In the genomic region with DNA sequence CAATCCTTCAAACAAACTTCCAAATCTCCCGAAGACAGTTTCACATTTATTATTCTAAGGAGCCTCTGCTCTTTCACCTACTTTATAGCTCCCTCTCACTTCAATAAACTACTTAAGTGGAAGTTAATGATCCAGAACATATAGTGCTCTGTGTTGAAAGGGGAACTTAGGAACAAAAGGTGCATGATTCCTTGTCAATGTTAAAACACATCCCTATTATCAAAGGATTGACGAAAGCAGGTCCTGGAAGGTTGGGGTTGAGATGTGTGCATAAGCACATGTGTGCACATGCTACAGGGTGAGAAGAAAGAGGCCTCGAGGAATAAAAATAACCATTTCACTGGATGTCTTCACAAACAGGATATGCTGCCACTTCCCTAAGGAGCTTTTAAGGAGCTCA, we compare ENCODE assay signal across 1 cellular context.
A peak's percentile ranks its signal among the peaks of the same experiment; 100 is the strongest.
TF ChIP-seq lines count a peak whose summit lies in the region.

No MANE protein-coding gene starts in this region.

TF ChIP-seq in HEK293, 187 proteins besides CTCF, POLR2A, EP300 and RAD21 (continued from another document):
- TF ChIP-seq, protein P1, sequence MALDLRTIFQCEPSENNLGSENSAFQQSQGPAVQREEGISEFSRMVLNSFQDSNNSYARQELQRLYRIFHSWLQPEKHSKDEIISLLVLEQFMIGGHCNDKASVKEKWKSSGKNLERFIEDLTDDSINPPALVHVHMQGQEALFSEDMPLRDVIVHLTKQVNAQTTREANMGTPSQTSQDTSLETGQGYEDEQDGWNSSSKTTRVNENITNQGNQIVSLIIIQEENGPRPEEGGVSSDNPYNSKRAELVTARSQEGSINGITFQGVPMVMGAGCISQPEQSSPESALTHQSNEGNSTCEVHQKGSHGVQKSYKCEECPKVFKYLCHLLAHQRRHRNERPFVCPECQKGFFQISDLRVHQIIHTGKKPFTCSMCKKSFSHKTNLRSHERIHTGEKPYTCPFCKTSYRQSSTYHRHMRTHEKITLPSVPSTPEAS (tag by site-specific recombination; IDR thresholded peaks at IDR 0.05), result no peak
- TF ChIP-seq, protein P2, sequence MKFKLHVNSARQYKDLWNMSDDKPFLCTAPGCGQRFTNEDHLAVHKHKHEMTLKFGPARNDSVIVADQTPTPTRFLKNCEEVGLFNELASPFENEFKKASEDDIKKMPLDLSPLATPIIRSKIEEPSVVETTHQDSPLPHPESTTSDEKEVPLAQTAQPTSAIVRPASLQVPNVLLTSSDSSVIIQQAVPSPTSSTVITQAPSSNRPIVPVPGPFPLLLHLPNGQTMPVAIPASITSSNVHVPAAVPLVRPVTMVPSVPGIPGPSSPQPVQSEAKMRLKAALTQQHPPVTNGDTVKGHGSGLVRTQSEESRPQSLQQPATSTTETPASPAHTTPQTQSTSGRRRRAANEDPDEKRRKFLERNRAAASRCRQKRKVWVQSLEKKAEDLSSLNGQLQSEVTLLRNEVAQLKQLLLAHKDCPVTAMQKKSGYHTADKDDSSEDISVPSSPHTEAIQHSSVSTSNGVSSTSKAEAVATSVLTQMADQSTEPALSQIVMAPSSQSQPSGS (tag by site-specific recombination; IDR thresholded peaks at IDR 0.05; ENCODE audit: low read depth), result no peak
- TF ChIP-seq TRIM28 (IDR thresholded peaks at IDR 0.05; ENCODE audit: borderline replicate concordance, low read length) (peak; percentile 76), ZNF658 (tag by site-specific recombination; IDR thresholded peaks at IDR 0.05) (no peak), IKZF3 (tag by site-specific recombination; IDR thresholded peaks at IDR 0.05) (0 out of 2 replicates have a peak, but pooled peaks have one; percentile 19), ZNF473 (tag by site-specific recombination; IDR thresholded peaks at IDR 0.05) (no peak), ZNF175 (tag by site-specific recombination; IDR thresholded peaks at IDR 0.05) (no peak), ZFP37 (tag by site-specific recombination; IDR thresholded peaks at IDR 0.05) (no peak), ZNF561 (tag by site-specific recombination; IDR thresholded peaks at IDR 0.05; ENCODE audit: borderline replicate concordance) (no peak), HOXD13 (CRISPR knock-in tag; IDR thresholded peaks at IDR 0.05; ENCODE audit: borderline replicate concordance) (no peak), SETDB1 (IDR thresholded peaks at IDR 0.05; ENCODE audit: insufficient read length, low read length) (peak; percentile 35), ZBTB17 (tag by site-specific recombination; IDR thresholded peaks at IDR 0.05) (peak; percentile 40; the same call in 1 of the 2 replicates), ZBTB21 (tag by site-specific recombination; IDR thresholded peaks at IDR 0.05) (no peak)
- TF ChIP-seq, protein P3, sequence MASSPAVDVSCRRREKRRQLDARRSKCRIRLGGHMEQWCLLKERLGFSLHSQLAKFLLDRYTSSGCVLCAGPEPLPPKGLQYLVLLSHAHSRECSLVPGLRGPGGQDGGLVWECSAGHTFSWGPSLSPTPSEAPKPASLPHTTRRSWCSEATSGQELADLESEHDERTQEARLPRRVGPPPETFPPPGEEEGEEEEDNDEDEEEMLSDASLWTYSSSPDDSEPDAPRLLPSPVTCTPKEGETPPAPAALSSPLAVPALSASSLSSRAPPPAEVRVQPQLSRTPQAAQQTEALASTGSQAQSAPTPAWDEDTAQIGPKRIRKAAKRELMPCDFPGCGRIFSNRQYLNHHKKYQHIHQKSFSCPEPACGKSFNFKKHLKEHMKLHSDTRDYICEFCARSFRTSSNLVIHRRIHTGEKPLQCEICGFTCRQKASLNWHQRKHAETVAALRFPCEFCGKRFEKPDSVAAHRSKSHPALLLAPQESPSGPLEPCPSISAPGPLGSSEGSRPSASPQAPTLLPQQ (tag by site-specific recombination; IDR thresholded peaks at IDR 0.05), result no peak
- TF ChIP-seq, protein P4, sequence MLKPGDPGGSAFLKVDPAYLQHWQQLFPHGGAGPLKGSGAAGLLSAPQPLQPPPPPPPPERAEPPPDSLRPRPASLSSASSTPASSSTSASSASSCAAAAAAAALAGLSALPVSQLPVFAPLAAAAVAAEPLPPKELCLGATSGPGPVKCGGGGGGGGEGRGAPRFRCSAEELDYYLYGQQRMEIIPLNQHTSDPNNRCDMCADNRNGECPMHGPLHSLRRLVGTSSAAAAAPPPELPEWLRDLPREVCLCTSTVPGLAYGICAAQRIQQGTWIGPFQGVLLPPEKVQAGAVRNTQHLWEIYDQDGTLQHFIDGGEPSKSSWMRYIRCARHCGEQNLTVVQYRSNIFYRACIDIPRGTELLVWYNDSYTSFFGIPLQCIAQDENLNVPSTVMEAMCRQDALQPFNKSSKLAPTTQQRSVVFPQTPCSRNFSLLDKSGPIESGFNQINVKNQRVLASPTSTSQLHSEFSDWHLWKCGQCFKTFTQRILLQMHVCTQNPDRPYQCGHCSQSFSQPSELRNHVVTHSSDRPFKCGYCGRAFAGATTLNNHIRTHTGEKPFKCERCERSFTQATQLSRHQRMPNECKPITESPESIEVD (tag by site-specific recombination; IDR thresholded peaks at IDR 0.05), result peak; percentile 81
